Comparison of ENCODE assay signal across 13 cellular contexts in the genomic region with DNA sequence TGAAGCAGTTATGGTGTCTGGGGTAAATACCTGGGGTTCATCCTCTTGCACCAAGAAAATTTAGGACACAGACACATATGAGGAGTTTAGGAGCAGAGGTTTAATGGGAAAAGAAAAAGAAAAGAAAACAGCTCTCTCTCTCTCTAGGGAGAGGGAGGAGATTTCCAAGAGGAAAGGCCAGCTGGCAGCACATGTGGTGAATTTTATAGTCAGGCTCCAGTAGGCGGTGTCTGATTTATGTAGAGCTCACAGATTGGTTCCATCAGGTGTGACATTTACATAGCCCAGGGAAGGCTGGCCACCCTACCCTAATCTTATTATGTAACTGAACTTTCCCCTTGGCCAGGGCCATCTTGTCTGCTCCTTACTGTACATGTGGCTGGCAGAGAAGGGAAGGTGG.
DNase-seq lines count a peak whose midpoint lies in the region; TF ChIP-seq lines count a peak whose summit lies in the region.
"Had no signal": no experiment of that assay in that cellular context is flagged by ENCODE, and none has a peak within 500 bp of the region (broad histone marks: within the 10 kb centered on the region; RNA-seq: fewer than 3 reads in every experiment).

No MANE protein-coding gene starts in this region.

- peak; percentile 12 for DNase-seq in NCI-H345 (lab: John Stamatoyannopoulos, UW)
- no peak for DNase-seq in NCI-H345 treated with DMSO at 0.1 percent for 48 hours (lab: John Stamatoyannopoulos, UW; ENCODE audit: unreplicated experiment)
- peak; percentile 92 for DNase-seq in NCI-H510A treated with DMSO at 0.1 percent for 48 hours (lab: John Stamatoyannopoulos, UW)
- DNase-seq in fibroblast of pulmonary artery (ENCODE audit: low read depth): peak; percentile 31
- DNase-seq in stromal cell of bone marrow (ENCODE audit: low read depth): peak; percentile 10
- DNase-seq in activated effector memory CD4-positive, alpha-beta T cell treated with anti-CD3 and anti-CD28 coated beads, Interleukin-2, amount 50 U/mL, for 16 hours: no peak
- no peak for DNase-seq in nucleus accumbens (lab: John Stamatoyannopoulos, UW)
- no peak for DNase-seq in HEK293T (ENCODE audit: extremely low spot score)
- DNase-seq: caudate nucleus, DMS79, NCI-H187 treated with DMSO at 0.1 percent for 48 hours, sigmoid colon had no signal

- POLR2A ChIA-PET in HEK293T (lab: Yijun Ruan, JAX): no interaction called here

- H3K4me3 ChIP-seq in fibroblast of pulmonary artery (replicated peaks; ENCODE audit: low read depth, low read length): no peak overlapping the region
- H3K4me3 ChIP-seq: A549, sigmoid colon had no signal

- CTCF ChIA-PET in HEK293T (lab: Yijun Ruan, JAX): no interaction called here

- no peak for TF ChIP-seq CTCF in fibroblast of pulmonary artery (IDR thresholded peaks at IDR 0.05; ENCODE audit: low read length, missing control alignments)

TF ChIP-seq in HEK293T, 16 proteins besides CTCF, POLR2A, EP300 and RAD21:
- TF ChIP-seq BHLHE40 (IDR thresholded peaks at IDR 0.05; ENCODE audit: borderline replicate concordance) (no peak), NFRKB (IDR thresholded peaks at IDR 0.05) (no peak), HDGF (IDR thresholded peaks at IDR 0.05; ENCODE audit: borderline replicate concordance) (no peak), ELF4 (IDR thresholded peaks at IDR 0.05) (no peak), CTBP1 (IDR thresholded peaks at IDR 0.05; ENCODE audit: borderline replicate concordance) (no peak), ARNT (IDR thresholded peaks at IDR 0.05) (no peak), TARDBP (IDR thresholded peaks at IDR 0.05) (no peak), SP1 (IDR thresholded peaks at IDR 0.05) (no peak), LEF1 (IDR thresholded peaks at IDR 0.05; ENCODE audit: borderline replicate concordance) (no peak), SUZ12 (IDR thresholded peaks at IDR 0.05) (no peak), ZNF384 (IDR thresholded peaks at IDR 0.05) (no peak), L3MBTL2 (conservative IDR thresholded peaks at IDR 0.05) (no peak), FOXK2 (IDR thresholded peaks at IDR 0.05) (no peak), FOXM1 (IDR thresholded peaks at IDR 0.05; ENCODE audit: borderline replicate concordance) (no peak)
- TF ChIP-seq, protein P1, sequence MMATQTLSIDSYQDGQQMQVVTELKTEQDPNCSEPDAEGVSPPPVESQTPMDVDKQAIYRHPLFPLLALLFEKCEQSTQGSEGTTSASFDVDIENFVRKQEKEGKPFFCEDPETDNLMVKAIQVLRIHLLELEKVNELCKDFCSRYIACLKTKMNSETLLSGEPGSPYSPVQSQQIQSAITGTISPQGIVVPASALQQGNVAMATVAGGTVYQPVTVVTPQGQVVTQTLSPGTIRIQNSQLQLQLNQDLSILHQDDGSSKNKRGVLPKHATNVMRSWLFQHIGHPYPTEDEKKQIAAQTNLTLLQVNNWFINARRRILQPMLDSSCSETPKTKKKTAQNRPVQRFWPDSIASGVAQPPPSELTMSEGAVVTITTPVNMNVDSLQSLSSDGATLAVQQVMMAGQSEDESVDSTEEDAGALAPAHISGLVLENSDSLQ (IDR thresholded peaks at IDR 0.05): no peak

Comparison
In these comparisons a context has a peak if more than half of its experiments do, and no peak if none do; other contexts are left out.
1. DNase-seq: peak in NCI-H345 (single experiment), NCI-H510A treated with DMSO at 0.1 percent for 48 hours (single experiment), fibroblast of pulmonary artery (single experiment) and stromal cell of bone marrow (single experiment); none in NCI-H345 treated with DMSO at 0.1 percent for 48 hours (single experiment), activated effector memory CD4-positive, alpha-beta T cell treated with anti-CD3 and anti-CD28 coated beads, Interleukin-2, amount 50 U/mL, for 16 hours (single experiment), nucleus accumbens (0 of 56) and HEK293T (single experiment).